In the genomic region with DNA sequence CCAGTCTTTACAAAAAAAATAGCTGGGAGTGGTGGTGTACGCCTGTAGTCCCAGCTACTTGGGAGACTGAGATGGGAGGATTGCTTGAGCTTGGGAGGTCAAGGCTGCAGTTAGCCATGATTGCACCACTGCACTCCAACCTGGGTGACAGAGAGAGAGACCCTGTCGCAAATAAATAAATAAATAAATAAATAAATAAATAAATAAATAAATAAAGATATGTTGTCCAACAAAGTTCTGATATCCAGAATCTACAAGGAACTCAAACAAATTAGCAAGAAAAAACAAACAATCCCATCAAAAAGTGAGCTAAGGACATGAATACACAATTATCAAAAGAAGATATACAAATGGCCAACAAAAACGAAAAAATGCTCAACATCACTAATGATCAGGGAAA, we compare ENCODE assay signal across 5 cellular contexts. TPM values are rescaled to one million over a fixed set of nuclear protein-coding genes. Genes with fewer than 3 reads are reported as not detected.
"Had no signal": no experiment of that assay in that cellular context is flagged by ENCODE, and none has a peak within 500 bp of the region (broad histone marks: within the 10 kb centered on the region; RNA-seq: fewer than 3 reads in every experiment).

No MANE protein-coding gene starts in this region.

RNA-seq across cellular contexts. Expression of a gene that starts 17.2 kb away (rescaled TPM):
- total RNA-seq: PC-9, RPMI7951, SJCRH30, SJSA1 had no signal
- polyA plus RNA-seq: SK-N-SH had no signal
